18 cellular contexts compared by ENCODE assay signal in genomic region chr22:27554841-27555456, GRCh38.
DNase-seq lines count a peak whose midpoint lies in the region; ATAC-seq, FAIRE-seq and TF ChIP-seq lines count a peak whose summit lies in the region.
"Had no signal": no experiment of that assay in that cellular context is flagged by ENCODE, and none has a peak within 500 bp of the region (broad histone marks: within the 10 kb centered on the region; RNA-seq: fewer than 3 reads in every experiment).

No MANE protein-coding gene starts in this region.

- WGBS in pancreas, 2 donors, result 70 to 94% methylated on average over 6 of the region's 6 CpGs

- peaks cover 12% of the 10 kb centered on the region for H3K27me3 ChIP-seq in adipocyte (replicated peaks; ENCODE audit: control insufficient read depth, insufficient read depth, low read length)
- no peaks in the 10 kb centered on the region for H3K27me3 ChIP-seq in neural progenitor cell
- H3K27me3 ChIP-seq in pancreas, result no peaks in the 10 kb centered on the region
- no peaks in the 10 kb centered on the region for H3K27me3 ChIP-seq in GM23338 (ENCODE audit: insufficient read depth)

- H3K36me3 Mint-ChIP-seq in neural progenitor cell (no peaks in the 10 kb centered on the region), GM23338 (ENCODE audit: low read depth) (no peaks in the 10 kb centered on the region)
- H3K36me3 Mint-ChIP-seq: CD4-positive, alpha-beta memory T cell had no signal

- H3K4me1 Mint-ChIP-seq in neural progenitor cell, result peaks cover 79% of the 10 kb centered on the region
- peaks cover 25% of the 10 kb centered on the region for H3K4me1 Mint-ChIP-seq in GM23338
- H3K4me1 Mint-ChIP-seq: CD4-positive, alpha-beta memory T cell had no signal

- DNase-seq in Daoy (ENCODE audit: low read depth) (peak; percentile 15), adipocyte (ENCODE audit: low read depth) (no peak), neural progenitor cell (ENCODE audit: low spot score) (no peak), OCI-M2 (lab: John Stamatoyannopoulos, UW; ENCODE audit: unreplicated experiment) (no peak), pancreas (no peak), GM23338 (ENCODE audit: low spot score) (no peak)
- DNase-seq: CD4-positive, alpha-beta memory T cell; NCI-H1092 treated with DMSO at 0.1 percent for 48 hours; NCI-H2081; NCI-H2171 treated with DMSO at 0.1 percent for 48 hours; NCI-H446 treated with DMSO at 0.1 percent for 48 hours; SHP77; SK-N-SH had no signal

- H3F3A ChIP-seq in neural progenitor cell (ENCODE audit: low read depth) (peaks cover 3% of the 10 kb centered on the region), GM23338 (replicated peaks; ENCODE audit: low read depth) (no peaks in the 10 kb centered on the region)

- H3K4me1 ChIP-seq in adipocyte (ENCODE audit: control insufficient read depth, insufficient read depth, low read length), result peaks cover 15% of the 10 kb centered on the region
- peaks cover 31% of the 10 kb centered on the region for H3K4me1 ChIP-seq in neural progenitor cell
- no peaks in the 10 kb centered on the region for H3K4me1 ChIP-seq in pancreas
- peaks cover 7% of the 10 kb centered on the region; the same call in 1 of the 2 replicates for H3K4me1 ChIP-seq in GM23338 (ENCODE audit: insufficient read depth)

- no peak overlapping the region for H3K27ac ChIP-seq in neural progenitor cell
- H3K27ac ChIP-seq in pancreas, result no peak overlapping the region
- no peak overlapping the region for H3K27ac ChIP-seq in GM23338 (ENCODE audit: low read depth)

- H3K4me3 ChIP-seq in adipocyte (ENCODE audit: low read length) (no peak overlapping the region), neural progenitor cell (no peak overlapping the region), pancreas (no peak overlapping the region), GM23338 (no peak overlapping the region)
- H3K4me3 ChIP-seq: HAP-1 had no signal

- ATAC-seq in esophagus mucosa, result peak; percentile 42
- no peak for ATAC-seq in pancreas
- no peak for ATAC-seq in HG03469 (IDR thresholded peaks at IDR 0.05; ENCODE audit: unreplicated experiment)
- no peak for ATAC-seq in GM23338

- H3K9me3 Mint-ChIP-seq in neural progenitor cell (peaks cover 9% of the 10 kb centered on the region), GM23338 (no peaks in the 10 kb centered on the region)

- intact Hi-C loops in pancreas (cut with DNase I), result no loop called here

- H3K36me3 ChIP-seq in adipocyte (ENCODE audit: control insufficient read depth, insufficient read depth, low read length, severe bottlenecking) (no peaks in the 10 kb centered on the region), neural progenitor cell (no peaks in the 10 kb centered on the region), pancreas (no peaks in the 10 kb centered on the region), GM23338 (ENCODE audit: insufficient read depth) (no peaks in the 10 kb centered on the region)
- H3K36me3 ChIP-seq: HAP-1 had no signal

- TF ChIP-seq CTCF in neural progenitor cell (IDR thresholded peaks at IDR 0.05) (no peak), pancreas (IDR thresholded peaks at IDR 0.05) (no peak), GM23338 (conservative IDR thresholded peaks at IDR 0.05; ENCODE audit: low read depth in 2 of 2) (no peak)

- H3K9me3 ChIP-seq in adipocyte (ENCODE audit: control insufficient read depth, low read length) (peaks cover 6% of the 10 kb centered on the region), neural progenitor cell (ENCODE audit: low read depth) (no peaks in the 10 kb centered on the region), pancreas (no peaks in the 10 kb centered on the region)
- H3K9me3 ChIP-seq: SK-N-SH had no signal

- peak overlapping the region; percentile 51 for H3K4me3 Mint-ChIP-seq in neural progenitor cell
- H3K4me3 Mint-ChIP-seq in GM23338, result no peak overlapping the region
- H3K4me3 Mint-ChIP-seq: CD4-positive, alpha-beta memory T cell had no signal

- no peaks in the 10 kb centered on the region for H3K9me2 ChIP-seq in GM23338 (ENCODE audit: insufficient read depth)
- H3K9me2 ChIP-seq: SK-N-SH had no signal

- no peaks in the 10 kb centered on the region for H3K79me2 ChIP-seq in neural progenitor cell (ENCODE audit: low read depth)
- no peaks in the 10 kb centered on the region for H3K79me2 ChIP-seq in GM23338 (replicated peaks; ENCODE audit: insufficient read depth)

- H3K9ac ChIP-seq in adipocyte (ENCODE audit: low read length), result peak overlapping the region; percentile 30
- no peak overlapping the region for H3K9ac ChIP-seq in neural progenitor cell
- H3K9ac ChIP-seq: SK-N-SH had no signal

- H3K4me2 ChIP-seq in neural progenitor cell (no peak overlapping the region), GM23338 (no peak overlapping the region)
- H3K4me2 ChIP-seq: SK-N-SH had no signal

- H4K20me1 ChIP-seq in neural progenitor cell (ENCODE audit: low read depth), result no peaks in the 10 kb centered on the region
- no peaks in the 10 kb centered on the region for H4K20me1 ChIP-seq in GM23338 (replicated peaks; ENCODE audit: insufficient read depth)

- peak overlapping the region; percentile 98 for H3K27ac Mint-ChIP-seq in neural progenitor cell
- H3K27ac Mint-ChIP-seq in GM23338, result no peak overlapping the region; the same call in 1 of the 2 replicates
- H3K27ac Mint-ChIP-seq: CD4-positive, alpha-beta memory T cell had no signal

- H3K27me3 Mint-ChIP-seq in neural progenitor cell (ENCODE audit: insufficient read depth, low read depth) (peaks cover 24% of the 10 kb centered on the region), GM23338 (ENCODE audit: insufficient read depth, low read depth, poor library complexity) (peaks cover 9% of the 10 kb centered on the region)

- no peak for FAIRE-seq in pancreas (lab: Jason Lieb, UNC)
- FAIRE-seq: GM12892, GM18507 had no signal

- H2AFZ ChIP-seq in neural progenitor cell (replicated peaks) (no peak overlapping the region), GM23338 (no peak overlapping the region)

TF ChIP-seq in GM23338, 12 proteins besides CTCF, POLR2A, EP300 and RAD21 (continues in another document):
- TF ChIP-seq JUNB (IDR thresholded peaks at IDR 0.05; ENCODE audit: unreplicated experiment) (no peak), REST (IDR thresholded peaks at IDR 0.05; ENCODE audit: unreplicated experiment) (no peak), ZNF331 (CRISPR knock-in tag; IDR thresholded peaks at IDR 0.05; ENCODE audit: low read depth) (no peak), NANOG (IDR thresholded peaks at IDR 0.05; ENCODE audit: borderline replicate concordance) (no peak), EZH2 (IDR thresholded peaks at IDR 0.05; ENCODE audit: low read depth, unreplicated experiment) (no peak)
